In genomic region chr4:140812916-140813315, GRCh38 we compare ENCODE assay signal across 29 cellular contexts. TPM values are rescaled to one million over a fixed set of nuclear protein-coding genes. Genes with fewer than 3 reads are reported as not detected.
"Had no signal": no experiment of that assay in that cellular context is flagged by ENCODE, and none has a peak within 500 bp of the region (broad histone marks: within the 10 kb centered on the region; RNA-seq: fewer than 3 reads in every experiment).

No MANE protein-coding gene starts in this region.

- H3K27ac ChIP-seq: adrenal gland, ascending aorta, body of pancreas, brain microvascular endothelial cell, breast epithelium, cardiac muscle cell had no signal

- H3K36me3 ChIP-seq: adrenal gland, ascending aorta, brain microvascular endothelial cell, breast epithelium, cardiac muscle cell had no signal

- H3K27me3 ChIP-seq: adrenal gland, ascending aorta, body of pancreas, breast epithelium, cardiac muscle cell had no signal

- H3K4me3 ChIP-seq: adrenal gland, ascending aorta, body of pancreas, breast epithelium, cardiac muscle cell had no signal

- H3K4me1 ChIP-seq: adrenal gland, ascending aorta, body of pancreas, breast epithelium had no signal

- DNase-seq: activated effector memory CD4-positive, alpha-beta T cell treated with anti-CD3 and anti-CD28 coated beads, Interleukin-2, amount 50 U/mL, for 16 hours; activated effector memory CD4-positive, alpha-beta T cell treated with Interleukin-2 at 50 U/mL for 16 hours; activated gamma-delta T cell; activated gamma-delta T cell treated with Interleukin-2 at 50 U/mL for 16 hours; activated naive CD4-positive, alpha-beta T cell; activated naive CD4-positive, alpha-beta T cell treated with anti-CD3 and anti-CD28 coated beads for 36 hours; activated naive CD4-positive, alpha-beta T cell treated with anti-CD3 and anti-CD28 coated beads, Interleukin-2, amount 10 ng/mL, durations not matched to agents 7 days and 5 days; activated naive CD4-positive, alpha-beta T cell treated with anti-CD3 and anti-CD28 coated beads, Interleukin-2, amount 50 U/mL, for 16 hours; activated naive CD4-positive, alpha-beta T cell treated with Interleukin-2 at 50 U/mL for 16 hours; activated naive CD8-positive, alpha-beta T cell treated with anti-CD3 and anti-CD28 coated beads for 36 hours; activated naive CD8-positive, alpha-beta T cell treated with anti-CD3 and anti-CD28 coated beads, Interleukin-2, amount 10 ng/mL, durations not matched to agents 7 days and 5 days; activated naive CD8-positive, alpha-beta T cell treated with anti-CD3 and anti-CD28 coated beads, Interleukin-2, amount 50 U/mL, for 24 hours; activated T-cell treated with anti-CD3 and anti-CD28 coated beads, Interleukin-2, amount 50 U/mL, for 4 hours; activated T-cell treated with anti-CD3 and anti-CD28 coated beads, Interleukin-2, amount 50 U/mL, for 48 hours; activated T-cell treated with anti-CD3 and anti-CD28 coated beads, Interleukin-2, amount 50 U/mL, for 72 hours; adrenal gland; amniotic stem cell; amygdala; anterior cingulate cortex; aorta; body of pancreas; brain microvascular endothelial cell; caudate nucleus; central memory CD4-positive, alpha-beta T cell; cerebellar nuclear complex had no signal

- H3K9me3 ChIP-seq: adrenal gland, ascending aorta, body of pancreas, breast epithelium had no signal

RNA-seq across cellular contexts. Expression of gene TBC1D9, which starts 56.7 kb away (rescaled TPM):
- total RNA-seq: activated T-cell treated with anti-CD3 and anti-CD28 coated beads, Interleukin-2, amount 50 U/mL, for 72 hours; activated T-helper 1 cell treated with anti-CD3 and anti-CD28 coated beads, Interleukin-12 subunit alpha, Interleukin-12 subunit beta, Interleukin-2, Interleukin-4 antibody, amounts not matched to agents 30 ng/mL and 10 ng/mL and 1 ng/mL, durations not matched to agents 14 hours and 24 hours and 36 hours had no signal
